ENCODE assay signal across 1 cellular context in genomic region chr16:72936408-72936807, GRCh38.
A peak's percentile ranks its signal among the peaks of the same experiment; 100 is the strongest.
TF ChIP-seq lines count a peak whose summit lies in the region.

No MANE protein-coding gene starts in this region.

TF ChIP-seq in HepG2, 621 proteins besides CTCF, POLR2A, EP300 and RAD21 (continued from another document):
- TF ChIP-seq, protein P1, sequence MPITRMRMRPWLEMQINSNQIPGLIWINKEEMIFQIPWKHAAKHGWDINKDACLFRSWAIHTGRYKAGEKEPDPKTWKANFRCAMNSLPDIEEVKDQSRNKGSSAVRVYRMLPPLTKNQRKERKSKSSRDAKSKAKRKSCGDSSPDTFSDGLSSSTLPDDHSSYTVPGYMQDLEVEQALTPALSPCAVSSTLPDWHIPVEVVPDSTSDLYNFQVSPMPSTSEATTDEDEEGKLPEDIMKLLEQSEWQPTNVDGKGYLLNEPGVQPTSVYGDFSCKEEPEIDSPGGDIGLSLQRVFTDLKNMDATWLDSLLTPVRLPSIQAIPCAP (CRISPR knock-in tag; IDR thresholded peaks at IDR 0.05; ENCODE audit: low read depth): no peak
- TF ChIP-seq, protein P2, sequence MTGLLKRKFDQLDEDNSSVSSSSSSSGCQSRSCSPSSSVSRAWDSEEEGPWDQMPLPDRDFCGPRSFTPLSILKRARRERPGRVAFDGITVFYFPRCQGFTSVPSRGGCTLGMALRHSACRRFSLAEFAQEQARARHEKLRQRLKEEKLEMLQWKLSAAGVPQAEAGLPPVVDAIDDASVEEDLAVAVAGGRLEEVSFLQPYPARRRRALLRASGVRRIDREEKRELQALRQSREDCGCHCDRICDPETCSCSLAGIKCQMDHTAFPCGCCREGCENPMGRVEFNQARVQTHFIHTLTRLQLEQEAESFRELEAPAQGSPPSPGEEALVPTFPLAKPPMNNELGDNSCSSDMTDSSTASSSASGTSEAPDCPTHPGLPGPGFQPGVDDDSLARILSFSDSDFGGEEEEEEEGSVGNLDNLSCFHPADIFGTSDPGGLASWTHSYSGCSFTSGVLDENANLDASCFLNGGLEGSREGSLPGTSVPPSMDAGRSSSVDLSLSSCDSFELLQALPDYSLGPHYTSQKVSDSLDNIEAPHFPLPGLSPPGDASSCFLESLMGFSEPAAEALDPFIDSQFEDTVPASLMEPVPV (CRISPR knock-in tag; IDR thresholded peaks at IDR 0.05): no peak
- TF ChIP-seq NR2F6 (IDR thresholded peaks at IDR 0.05) (peak; percentile 56), NR2F6 (CRISPR knock-in tag; IDR thresholded peaks at IDR 0.05) (no peak), RBM39 (IDR thresholded peaks at IDR 0.05; ENCODE audit: low read depth, low read length, poor library complexity, severe bottlenecking) (no peak), ZNF563 (CRISPR knock-in tag; IDR thresholded peaks at IDR 0.05) (no peak), ISL2 (CRISPR knock-in tag; IDR thresholded peaks at IDR 0.05) (no peak), PPARG (CRISPR knock-in tag; conservative IDR thresholded peaks at IDR 0.05) (no peak), NCOA5 (CRISPR knock-in tag; IDR thresholded peaks at IDR 0.05) (no peak), SRY (CRISPR knock-in tag; IDR thresholded peaks at IDR 0.05) (no peak), PCBP2 (optimal IDR thresholded peaks at IDR 0.05; ENCODE audit: low read depth, low read length, poor library complexity, severe bottlenecking) (no peak), ZNF143 (CRISPR knock-in tag; IDR thresholded peaks at IDR 0.05) (no peak), KDM1A (CRISPR knock-in tag; IDR thresholded peaks at IDR 0.05) (peak; percentile 88), NR2F2 (IDR thresholded peaks at IDR 0.05; ENCODE audit: borderline replicate concordance, low read depth) (peak; percentile 21; the same call in 1 of the 2 replicates), ETV5 (CRISPR knock-in tag; IDR thresholded peaks at IDR 0.05; ENCODE audit: borderline replicate concordance) (no peak), ZSCAN20 (CRISPR knock-in tag; IDR thresholded peaks at IDR 0.05; ENCODE audit: borderline replicate concordance) (no peak), GFI1 (CRISPR knock-in tag; IDR thresholded peaks at IDR 0.05; ENCODE audit: borderline replicate concordance) (peak; percentile 68)
- TF ChIP-seq, protein P3, sequence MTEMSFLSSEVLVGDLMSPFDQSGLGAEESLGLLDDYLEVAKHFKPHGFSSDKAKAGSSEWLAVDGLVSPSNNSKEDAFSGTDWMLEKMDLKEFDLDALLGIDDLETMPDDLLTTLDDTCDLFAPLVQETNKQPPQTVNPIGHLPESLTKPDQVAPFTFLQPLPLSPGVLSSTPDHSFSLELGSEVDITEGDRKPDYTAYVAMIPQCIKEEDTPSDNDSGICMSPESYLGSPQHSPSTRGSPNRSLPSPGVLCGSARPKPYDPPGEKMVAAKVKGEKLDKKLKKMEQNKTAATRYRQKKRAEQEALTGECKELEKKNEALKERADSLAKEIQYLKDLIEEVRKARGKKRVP (CRISPR knock-in tag; IDR thresholded peaks at IDR 0.05): no peak
- TF ChIP-seq, protein P4, sequence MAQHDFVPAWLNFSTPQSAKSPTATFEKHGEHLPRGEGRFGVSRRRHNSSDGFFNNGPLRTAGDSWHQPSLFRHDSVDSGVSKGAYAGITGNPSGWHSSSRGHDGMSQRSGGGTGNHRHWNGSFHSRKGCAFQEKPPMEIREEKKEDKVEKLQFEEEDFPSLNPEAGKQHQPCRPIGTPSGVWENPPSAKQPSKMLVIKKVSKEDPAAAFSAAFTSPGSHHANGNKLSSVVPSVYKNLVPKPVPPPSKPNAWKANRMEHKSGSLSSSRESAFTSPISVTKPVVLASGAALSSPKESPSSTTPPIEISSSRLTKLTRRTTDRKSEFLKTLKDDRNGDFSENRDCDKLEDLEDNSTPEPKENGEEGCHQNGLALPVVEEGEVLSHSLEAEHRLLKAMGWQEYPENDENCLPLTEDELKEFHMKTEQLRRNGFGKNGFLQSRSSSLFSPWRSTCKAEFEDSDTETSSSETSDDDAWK (CRISPR knock-in tag; IDR thresholded peaks at IDR 0.05): no peak
